17 cellular contexts compared by ENCODE assay signal in the genomic region with DNA sequence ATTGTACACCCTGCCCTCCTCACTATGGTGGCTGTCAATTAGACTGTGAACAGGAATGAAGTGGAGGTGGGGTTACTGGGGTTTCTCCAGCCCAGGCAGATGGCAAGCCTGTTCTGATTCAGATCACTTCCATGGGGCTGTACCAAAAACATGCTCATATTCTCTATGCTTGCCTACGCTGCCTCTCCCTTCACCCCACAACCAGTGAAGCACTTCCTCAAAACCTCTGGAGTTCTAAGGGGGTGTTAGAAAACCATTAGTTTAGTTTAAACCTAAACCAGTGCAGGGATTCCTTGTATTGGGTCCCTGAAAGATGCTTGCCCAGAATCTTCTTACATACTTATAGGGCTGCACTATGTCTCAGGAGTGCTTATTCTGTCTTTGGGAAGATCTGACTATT.
"Had no signal": no experiment of that assay in that cellular context is flagged by ENCODE, and none has a peak within 500 bp of the region (broad histone marks: within the 10 kb centered on the region; RNA-seq: fewer than 3 reads in every experiment).

No MANE protein-coding gene starts in this region.

- H3K4me1 ChIP-seq: tibial artery, upper lobe of left lung, vagina had no signal

- H3K27me3 Mint-ChIP-seq: naive thymus-derived CD8-positive, alpha-beta T cell; stimulated activated naive CD8-positive, alpha-beta T cell treated with anti-CD3 and anti-CD28 coated beads, Interleukin-15, Interleukin-2, amounts not matched to agents 100 ng/mL and 50 ng/mL, for 24 hours had no signal

- H3K4me3 Mint-ChIP-seq: endodermal cell; naive thymus-derived CD8-positive, alpha-beta T cell; stimulated activated naive CD8-positive, alpha-beta T cell treated with anti-CD3 and anti-CD28 coated beads, Interleukin-15, Interleukin-2, amounts not matched to agents 100 ng/mL and 50 ng/mL, for 24 hours had no signal

- H3K4me1 Mint-ChIP-seq: endodermal cell had no signal

- H3K9me3 Mint-ChIP-seq: stimulated activated naive CD8-positive, alpha-beta T cell treated with anti-CD3 and anti-CD28 coated beads, Interleukin-15, Interleukin-2, amounts not matched to agents 100 ng/mL and 50 ng/mL, for 24 hours had no signal

- H3K27ac ChIP-seq: hepatocyte, neutrophil, vagina had no signal

- H3K27me3 ChIP-seq: hepatocyte, neutrophil, tibial artery, upper lobe of left lung, vagina had no signal

- H3K4me3 ChIP-seq: coronary artery, hepatocyte, lung, tibial artery, upper lobe of left lung, vagina had no signal

- DNase-seq: effector CD4-positive, alpha-beta T cell; endodermal cell; left colon; left ventricle myocardium superior; mesendoderm; naive thymus-derived CD8-positive, alpha-beta T cell; posterior cingulate gyrus; small intestine; stimulated activated CD4-positive, alpha-beta T cell treated with anti-CD3 and anti-CD28 coated beads, Interleukin-12 subunit alpha, Interleukin-12 subunit beta, amount 100 ng/mL, for 4 hours; tibial artery; upper lobe of left lung had no signal

- H3K9me3 ChIP-seq: neutrophil, tibial artery, upper lobe of left lung, vagina had no signal

- H3K27ac Mint-ChIP-seq: endodermal cell; stimulated activated naive CD8-positive, alpha-beta T cell treated with anti-CD3 and anti-CD28 coated beads, Interleukin-15, Interleukin-2, amounts not matched to agents 100 ng/mL and 50 ng/mL, for 24 hours had no signal

- ATAC-seq: left colon; left ventricle myocardium superior; naive thymus-derived CD8-positive, alpha-beta T cell had no signal
